In genomic region chr4:107258359-107258758, GRCh38 we compare ENCODE assay signal across 1 cellular context.
TF ChIP-seq lines count a peak whose summit lies in the region.

No MANE protein-coding gene starts in this region.

TF ChIP-seq in SK-N-SH, 30 proteins besides CTCF, POLR2A, EP300 and RAD21 (continued from another document):
- TF ChIP-seq REST (IDR thresholded peaks at IDR 0.05; ENCODE audit: low read depth, low read length) (no peak), RCOR1 (IDR thresholded peaks at IDR 0.05; ENCODE audit: low read length) (no peak), NFIC (IDR thresholded peaks at IDR 0.05; ENCODE audit: borderline replicate concordance) (peak; percentile 99), JUND (IDR thresholded peaks at IDR 0.05) (peak; percentile 89), POLR2AphosphoS5 (IDR thresholded peaks at IDR 0.05; ENCODE audit: low read depth, low read length) (peak; percentile 89), MXI1 (IDR thresholded peaks at IDR 0.05; ENCODE audit: low read depth, low read length) (no peak), MEF2A (IDR thresholded peaks at IDR 0.05; ENCODE audit: borderline replicate concordance, low read depth) (no peak), FOXM1 (IDR thresholded peaks at IDR 0.05; ENCODE audit: low read depth) (peak; percentile 96), TEAD4 (IDR thresholded peaks at IDR 0.05; ENCODE audit: borderline replicate concordance, insufficient read depth) (peak; percentile 89), PBX3 (IDR thresholded peaks at IDR 0.05) (peak; percentile 91), CHD2 (IDR thresholded peaks at IDR 0.05; ENCODE audit: low read length, partially characterized antibody) (no peak), FOXJ3 (CRISPR knock-in tag; IDR thresholded peaks at IDR 0.05) (no peak), ZBTB33 (IDR thresholded peaks at IDR 0.05; ENCODE audit: borderline replicate concordance, low read depth) (peak; percentile 84), GABPA (IDR thresholded peaks at IDR 0.05; ENCODE audit: low read depth) (no peak), MAX (IDR thresholded peaks at IDR 0.05; ENCODE audit: low read depth) (peak; percentile 51), RXRA (IDR thresholded peaks at IDR 0.05; ENCODE audit: borderline replicate concordance, low read depth) (peak; percentile 85), TAF1 (IDR thresholded peaks at IDR 0.05; ENCODE audit: borderline replicate concordance, low read depth, low read length) (peak; percentile 76; the same call in 1 of the 2 replicates), GATA2 (CRISPR knock-in tag; IDR thresholded peaks at IDR 0.05) (no peak), USF2 (IDR thresholded peaks at IDR 0.05; ENCODE audit: borderline replicate concordance, low read depth, low read length) (no peak), SIN3A (IDR thresholded peaks at IDR 0.05; ENCODE audit: borderline replicate concordance, low read depth, low read length) (peak; percentile 71; the same call in 1 of the 2 replicates), USF1 (IDR thresholded peaks at IDR 0.05; ENCODE audit: borderline replicate concordance, low read depth) (no peak; the same call in 1 of the 2 replicates), RFX5 (IDR thresholded peaks at IDR 0.05; ENCODE audit: low read length) (no peak), NRF1 (IDR thresholded peaks at IDR 0.05; ENCODE audit: low read depth, low read length) (no peak), IRF3 (IDR thresholded peaks at IDR 0.05; ENCODE audit: low read depth, low read length) (no peak), FOSL2 (IDR thresholded peaks at IDR 0.05; ENCODE audit: borderline replicate concordance, low read depth) (peak; percentile 70; the same call in 1 of the 2 replicates)
